ENCODE assay signal across 25 cellular contexts in the genomic region with DNA sequence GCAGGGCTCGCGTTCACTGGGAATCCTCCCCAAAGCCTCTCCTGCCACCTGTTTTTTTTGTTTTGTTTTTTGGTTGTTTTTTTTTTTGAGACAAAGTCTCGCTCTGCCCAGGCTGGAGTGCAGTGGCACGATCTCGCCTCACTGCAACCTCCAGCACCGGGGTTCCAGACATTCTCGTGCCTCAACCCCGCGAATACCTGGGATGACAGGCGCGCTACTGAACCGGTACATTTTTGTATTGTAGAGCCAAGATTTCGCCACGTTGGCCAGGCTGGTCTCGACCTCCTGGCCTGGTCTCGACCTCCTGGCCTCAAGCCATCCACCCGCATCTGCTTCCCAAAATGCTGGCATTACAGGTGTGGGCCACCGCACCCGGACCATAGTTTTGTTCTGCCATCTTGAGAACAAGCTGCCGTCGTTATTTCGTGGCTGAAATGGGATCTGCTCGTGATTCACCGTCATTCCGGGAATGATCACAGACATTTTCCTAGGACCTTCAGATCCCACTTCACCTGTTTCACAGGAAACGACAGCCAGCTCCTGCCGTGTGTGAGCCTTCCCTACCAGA. TPM values are rescaled to one million over a fixed set of nuclear protein-coding genes. Genes with fewer than 3 reads are reported as not detected.
DNase-seq lines count a peak whose midpoint lies in the region; ATAC-seq and TF ChIP-seq lines count a peak whose summit lies in the region.
"Had no signal": no experiment of that assay in that cellular context is flagged by ENCODE, and none has a peak within 500 bp of the region (broad histone marks: within the 10 kb centered on the region; RNA-seq: fewer than 3 reads in every experiment).

No MANE protein-coding gene starts in this region.

- H2BK15ac ChIP-seq in neuronal stem cell (ENCODE audit: low read length) = no peak overlapping the region

- no peak overlapping the region for H2BK120ac ChIP-seq in neuronal stem cell (ENCODE audit: low read depth, low read length)

- no peak overlapping the region for H3K14ac ChIP-seq in neuronal stem cell (ENCODE audit: low read length)

- 89% methylated on average over 27 of the region's 27 CpGs for whole genome bisulfite sequencing in right cardiac atrium
- 95% methylated on average over 27 of the region's 27 CpGs for WGBS in esophagus muscularis mucosa
- no CpG with 5 or more reads among the region's 27 CpGs for WGBS in neuronal stem cell (ENCODE audit: extremely low coverage in 2 of 2, insufficient read length in 2 of 2, insufficient replicate concordance in 1 of 2), 2 donors
- 95% methylated on average over 27 of the region's 27 CpGs for WGBS in thyroid gland, 2 donors

- H3K4me2 ChIP-seq in neuronal stem cell (ENCODE audit: insufficient read depth, low read length, poor library complexity, severe bottlenecking) = no peak overlapping the region
- H3K4me2 ChIP-seq: A549; BLaER1 treated with 17β-estradiol and CSF1 and Interleukin-3, amounts not matched to agents 10 nM and 100 nM had no signal

- H3K18ac ChIP-seq in neuronal stem cell (ENCODE audit: low read length) = peak overlapping the region; percentile 53

- peak overlapping the region; percentile 8 for H3K23ac ChIP-seq in neuronal stem cell (ENCODE audit: low read depth, low read length, poor library complexity)

- no peak for TF ChIP-seq CTCF in esophagus muscularis mucosa (IDR thresholded peaks at IDR 0.05)
- no peak for TF ChIP-seq CTCF in type B pancreatic cell (conservative IDR thresholded peaks at IDR 0.05)
- TF ChIP-seq CTCF in thyroid gland (IDR thresholded peaks at IDR 0.05) = no peak

- DNase-seq in right cardiac atrium = peak in 2 of 3 donors; percentile 35 to 45
- no peak for DNase-seq in left cardiac atrium
- DNase-seq in esophagus muscularis mucosa (ENCODE audit: extremely low spot score) = peak; percentile 53
- DNase-seq in neuronal stem cell (ENCODE audit: low spot score) = no peak
- DNase-seq in type B pancreatic cell (ENCODE audit: extremely low spot score, unreplicated experiment) = no peak
- DNase-seq in NCI-H2107 treated with DMSO at 0.1 percent for 48 hours (lab: John Stamatoyannopoulos, UW; ENCODE audit: unreplicated experiment) = no peak
- DNase-seq in thyroid gland = no peak
- no peak for DNase-seq in UCSD-AML1 (lab: John Stamatoyannopoulos, UW; ENCODE audit: unreplicated experiment)
- DNase-seq: 8988T; ACHN; AML-193; BE2C; CD4-positive, alpha-beta T cell; CD8-positive, alpha-beta memory T cell; DMS 273 treated with DMSO at 0.1 percent for 48 hours; DMS79; EL; GDM1; GM23248; H7; HCEC 1CT had no signal

- no peak overlapping the region for H4K91ac ChIP-seq in neuronal stem cell (ENCODE audit: low read depth, low read length, poor library complexity)

- TF ChIP-seq POLR2A in esophagus muscularis mucosa (IDR thresholded peaks at IDR 0.05; ENCODE audit: low read depth) (no peak), thyroid gland (IDR thresholded peaks at IDR 0.05) (no peak)

- TF ChIP-seq EP300 in esophagus muscularis mucosa (IDR thresholded peaks at IDR 0.05) = no peak

- no peaks in the 10 kb centered on the region for H3K27me3 Mint-ChIP-seq in type B pancreatic cell
- H3K27me3 Mint-ChIP-seq: CD4-positive, alpha-beta T cell had no signal

- H3K4me3 ChIP-seq in right cardiac atrium (ENCODE audit: low read length) (no peak overlapping the region), esophagus muscularis mucosa (no peak overlapping the region), neuronal stem cell (ENCODE audit: low read length in 2 of 2) (no peak overlapping the region), thyroid gland (replicated peaks in 1 of 3) (no peak overlapping the region)
- H3K4me3 ChIP-seq: A549; BLaER1 treated with 17β-estradiol and CSF1 and Interleukin-3, amounts not matched to agents 10 nM and 100 nM; GM12878; GM23248 had no signal

- no peak overlapping the region for H2BK12ac ChIP-seq in neuronal stem cell (ENCODE audit: low read length)

- peaks cover 8% of the 10 kb centered on the region for H3K4me1 Mint-ChIP-seq in type B pancreatic cell (ENCODE audit: unreplicated experiment)
- H3K4me1 Mint-ChIP-seq: CD14-positive monocyte; CD8-positive, alpha-beta memory T cell had no signal

- peak overlapping the region; percentile 70 for H3K27ac Mint-ChIP-seq in type B pancreatic cell
- H3K27ac Mint-ChIP-seq: CD14-positive monocyte; CD4-positive, alpha-beta T cell; CD8-positive, alpha-beta memory T cell had no signal

- no peak overlapping the region for H3K4me3 Mint-ChIP-seq in type B pancreatic cell
- H3K4me3 Mint-ChIP-seq: CD14-positive monocyte; CD4-positive, alpha-beta T cell; CD8-positive, alpha-beta memory T cell had no signal

- H4K8ac ChIP-seq in neuronal stem cell (ENCODE audit: low read depth, low read length) = no peak overlapping the region

- no peaks in the 10 kb centered on the region for H3K36me3 ChIP-seq in esophagus muscularis mucosa
- H3K36me3 ChIP-seq in neuronal stem cell (replicated peaks in 1 of 2; ENCODE audit: control insufficient read depth in 2 of 2, insufficient read depth in 2 of 2, low read length in 2 of 2) = no peaks in the 10 kb centered on the region
- no peaks in the 10 kb centered on the region for H3K36me3 ChIP-seq in thyroid gland
- H3K36me3 ChIP-seq: BE2C; BLaER1 treated with 17β-estradiol and CSF1 and Interleukin-3, amounts not matched to agents 10 nM and 100 nM had no signal

- H3K4ac ChIP-seq in neuronal stem cell (ENCODE audit: low read length) = no peak overlapping the region

- no peaks in the 10 kb centered on the region for H3K9me3 Mint-ChIP-seq in type B pancreatic cell
- H3K9me3 Mint-ChIP-seq: CD4-positive, alpha-beta T cell had no signal

- H3K79me1 ChIP-seq in neuronal stem cell (ENCODE audit: low read depth, low read length) = no peaks in the 10 kb centered on the region

- no peak overlapping the region for H2AK5ac ChIP-seq in neuronal stem cell (ENCODE audit: low read depth, low read length)

- H3K36me3 Mint-ChIP-seq in type B pancreatic cell = no peaks in the 10 kb centered on the region
- H3K36me3 Mint-ChIP-seq: CD14-positive monocyte; CD8-positive, alpha-beta memory T cell had no signal

- H3K9me3 ChIP-seq in right cardiac atrium (ENCODE audit: control insufficient read depth, low read length) (no peaks in the 10 kb centered on the region), esophagus muscularis mucosa (no peaks in the 10 kb centered on the region), neuronal stem cell (replicated peaks in 1 of 2; ENCODE audit: control insufficient read depth in 2 of 2, insufficient read depth in 1 of 2, low read depth in 1 of 2, low read length in 2 of 2) (no peaks in the 10 kb centered on the region), thyroid gland (no peaks in the 10 kb centered on the region)
- H3K9me3 ChIP-seq: A549; BE2C; BLaER1 treated with 17β-estradiol and CSF1 and Interleukin-3, amounts not matched to agents 10 nM and 100 nM had no signal

- no peak overlapping the region for H3K27ac ChIP-seq in right cardiac atrium (ENCODE audit: low read length)
- no peak overlapping the region for H3K27ac ChIP-seq in esophagus muscularis mucosa (replicated peaks in 1 of 4)
- H3K27ac ChIP-seq in neuronal stem cell (replicated peaks; ENCODE audit: low read length) = no peak overlapping the region
- no peak overlapping the region for H3K27ac ChIP-seq in thyroid gland
- H3K27ac ChIP-seq: A549; BLaER1 treated with 17β-estradiol and CSF1 and Interleukin-3, amounts not matched to agents 10 nM and 100 nM; GM23248 had no signal

- peak overlapping the region; percentile 4 for H2BK5ac ChIP-seq in neuronal stem cell (ENCODE audit: low read length)

- no peak overlapping the region for H3K9ac ChIP-seq in neuronal stem cell (ENCODE audit: low read depth, low read length, poor library complexity)
- H3K9ac ChIP-seq: BLaER1 treated with 17β-estradiol and CSF1 and Interleukin-3, amounts not matched to agents 10 nM and 100 nM; GM23248 had no signal

- H3K27me3 ChIP-seq in right cardiac atrium (ENCODE audit: control insufficient read depth, insufficient read depth) (no peaks in the 10 kb centered on the region), esophagus muscularis mucosa (no peaks in the 10 kb centered on the region), neuronal stem cell (ENCODE audit: control insufficient read depth in 3 of 3, insufficient read depth in 3 of 3, low read depth in 1 of 3, low read length in 3 of 3) (no peaks in the 10 kb centered on the region), thyroid gland (no peaks in the 10 kb centered on the region)
- H3K27me3 ChIP-seq: BE2C; BLaER1 treated with 17β-estradiol and CSF1 and Interleukin-3, amounts not matched to agents 10 nM and 100 nM had no signal

- intact Hi-C loops in right cardiac atrium (cut with DNase I) (no loop called here), left cardiac atrium (cut with DNase I) (no loop called here), esophagus muscularis mucosa (cut with DNase I) (no loop called here), thyroid gland (cut with DNase I) (no loop called here)

- ATAC-seq in right cardiac atrium (no peak), left cardiac atrium (no peak)
- ATAC-seq: A549, GM12878 had no signal

- no peaks in the 10 kb centered on the region for H3K4me1 ChIP-seq in right cardiac atrium (ENCODE audit: control insufficient read depth, insufficient read depth, low read length)
- H3K4me1 ChIP-seq in esophagus muscularis mucosa = no peaks in the 10 kb centered on the region
- peaks cover 0 to 4% of the 10 kb centered on the region in 2 donors for H3K4me1 ChIP-seq in neuronal stem cell (ENCODE audit: control insufficient read depth in 2 of 2, insufficient read depth in 1 of 2, low read depth in 1 of 2, low read length in 2 of 2)
- peaks cover 5 to 14% of the 10 kb centered on the region in 2 donors for H3K4me1 ChIP-seq in thyroid gland
- H3K4me1 ChIP-seq: A549; BE2C; BLaER1 treated with 17β-estradiol and CSF1 and Interleukin-3, amounts not matched to agents 10 nM and 100 nM had no signal

- H2AFZ ChIP-seq in neuronal stem cell (ENCODE audit: low read length) = no peak overlapping the region
- H2AFZ ChIP-seq: GM23248 had no signal

RNA-seq across cellular contexts. Expression of a gene that starts 46.8 kb away (rescaled TPM):
- total RNA-seq in right cardiac atrium = under 1 TPM in 3 of 4 donors, not detected in 1; 0.26 to 0.70 (median 0.41) TPM
- 0.09 TPM for polyA plus RNA-seq in right cardiac atrium
- total RNA-seq in left cardiac atrium = under 1 TPM; 0.13 to 0.44 TPM
- 1 to 10 TPM in 2 of 4 donors, under 1 TPM in 2; 0.17 to 5.5 (median 1.2) TPM for total RNA-seq in esophagus muscularis mucosa
- 4.1 TPM for polyA plus RNA-seq in neuronal stem cell (2013, experiment 1 of 2)
- polyA plus RNA-seq in neuronal stem cell (2013, experiment 2 of 2) = 4.4 TPM
- 0.80 and 3.9 TPM in 2 replicates for total RNA-seq in type B pancreatic cell (ENCODE audit: low replicate concordance)
- total RNA-seq in thyroid gland = 1 to 10 TPM; 1.2 to 6.7 (median 4.4) TPM
- total RNA-seq: CD4-positive, alpha-beta T cell; CD8-positive, alpha-beta memory T cell; GM12878; GM23248 had no signal
- polyA plus RNA-seq: A549; CD8-positive, alpha-beta memory T cell; GM23248 had no signal

Comparison
In these comparisons a context has a peak if more than half of its experiments do, and no peak if none do; other contexts are left out.
1. DNase-seq: peak in right cardiac atrium (2 of 3) and esophagus muscularis mucosa (single experiment); none in left cardiac atrium (single experiment), neuronal stem cell (single experiment), type B pancreatic cell (single experiment), NCI-H2107 treated with DMSO at 0.1 percent for 48 hours (single experiment), thyroid gland (0 of 2) and UCSD-AML1 (single experiment).